ENCODE assay signal across 10 cellular contexts in the genomic region with DNA sequence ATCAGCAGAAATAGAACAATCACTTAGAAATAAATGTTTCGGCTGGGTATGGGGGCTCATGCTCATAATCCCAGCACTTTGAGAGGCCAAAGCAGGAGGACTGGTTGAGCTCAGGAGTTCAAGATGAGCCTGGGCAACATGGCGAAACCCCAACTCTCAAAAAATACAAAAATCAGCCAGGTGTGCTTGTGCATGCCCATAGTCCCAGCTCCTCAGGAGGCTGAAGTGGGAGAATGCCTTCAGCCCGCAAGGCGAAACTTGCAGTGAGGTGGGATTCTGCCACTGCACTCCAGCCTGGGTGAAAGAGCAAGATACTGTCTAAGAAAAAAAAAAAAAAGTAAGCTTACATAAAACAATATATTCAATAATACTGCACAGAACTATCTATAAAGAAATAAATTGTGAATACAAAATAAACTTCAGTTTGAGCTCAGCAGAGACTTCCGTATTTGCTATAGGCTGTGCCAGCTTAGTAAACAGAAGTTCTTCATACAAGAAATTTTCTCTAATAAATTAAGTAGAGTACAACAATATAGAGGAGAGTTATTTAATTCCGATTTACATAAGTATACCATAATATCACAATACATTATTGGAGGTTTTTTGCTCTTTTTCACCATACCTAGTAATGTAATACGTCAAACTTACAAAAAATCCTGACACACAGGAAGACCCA. TPM values are rescaled to one million over a fixed set of nuclear protein-coding genes. Genes with fewer than 3 reads are reported as not detected.
A peak's percentile ranks its signal among the peaks of the same experiment; 100 is the strongest.
DNase-seq lines count a peak whose midpoint lies in the region; ATAC-seq, FAIRE-seq and TF ChIP-seq lines count a peak whose summit lies in the region.
"Had no signal": no experiment of that assay in that cellular context is flagged by ENCODE, and none has a peak within 500 bp of the region (broad histone marks: within the 10 kb centered on the region; RNA-seq: fewer than 3 reads in every experiment).

No MANE protein-coding gene starts in this region.

- peak; percentile 10 for ATAC-seq in GM19351 (IDR thresholded peaks at IDR 0.05; ENCODE audit: unreplicated experiment)
- no peak for ATAC-seq in foreskin keratinocyte

- H3K36me3 ChIP-seq in A673 (ENCODE audit: insufficient read depth, low read length, poor library complexity, severe bottlenecking) (peaks cover 13% of the 10 kb centered on the region), SU-DHL-6 (ENCODE audit: low read length) (peaks cover 5% of the 10 kb centered on the region; the same call in 1 of the 2 replicates), kidney (ENCODE audit: control insufficient read depth in 1 of 2, insufficient read depth in 2 of 2, low read length in 2 of 2) (no peaks in the 10 kb centered on the region)

- H3K9me3 ChIP-seq in A673 (ENCODE audit: low read depth, low read length, poor library complexity, severe bottlenecking) (peaks cover 10% of the 10 kb centered on the region), SU-DHL-6 (ENCODE audit: insufficient read depth, low read length) (no peaks in the 10 kb centered on the region), kidney (ENCODE audit: control insufficient read depth in 1 of 2, low read length in 2 of 2) (no peaks in the 10 kb centered on the region)

- H3K4me3 ChIP-seq in A673 (ENCODE audit: low read depth, low read length, poor library complexity, severe bottlenecking) (peak overlapping the region; percentile 42), SU-DHL-6 (ENCODE audit: insufficient read depth, low read length, poor library complexity, severe bottlenecking) (no peak overlapping the region), kidney (ENCODE audit: low read length in 2 of 2) (peak overlapping the region in 1 of 2 donors; percentile 0)

- TSS peak; percentile 79 for BruUV-seq in A673 (replicated peaks; lab: Mats Ljungman, UMichigan)

- TF ChIP-seq CTCF in A673 (conservative IDR thresholded peaks at IDR 0.05; ENCODE audit: low read depth, low read length) (no peak), SU-DHL-6 (IDR thresholded peaks at IDR 0.05; ENCODE audit: insufficient read depth, low read length, poor library complexity, severe bottlenecking) (no peak), kidney (IDR thresholded peaks at IDR 0.05; ENCODE audit: borderline replicate concordance, extremely low read depth, insufficient read depth) (no peak), foreskin keratinocyte (conservative IDR thresholded peaks at IDR 0.05) (no peak)

- CTCF ChIA-PET in A673 (lab: Charles Lee) = interaction anchor here (0.6 to 1.2 kb wide), 3 partner anchors 18 to 611 kb away, joined by 3 to 5 read pairs (median 3); no protein-coding TSS in a partner anchor

- H3K27me3 ChIP-seq in A673 (replicated peaks; ENCODE audit: insufficient read depth, low read depth, low read length, poor library complexity) (no peaks in the 10 kb centered on the region), SU-DHL-6 (ENCODE audit: low read length) (no peaks in the 10 kb centered on the region), foreskin keratinocyte (no peaks in the 10 kb centered on the region)

- H3K27ac ChIP-seq in A673 (ENCODE audit: low read depth, low read length, poor library complexity, severe bottlenecking) (peak overlapping the region; percentile 92), SU-DHL-6 (ENCODE audit: low read depth, low read length) (no peak overlapping the region), kidney (ENCODE audit: low read depth in 2 of 2, low read length in 2 of 2) (no peak overlapping the region), foreskin keratinocyte (no peak overlapping the region)

- H3K9ac ChIP-seq in SU-DHL-6 (ENCODE audit: low read length) (no peak overlapping the region), kidney (ENCODE audit: low read length in 2 of 2) (no peak overlapping the region)

- peak; percentile 26 for DNase-seq in A673 (ENCODE audit: low spot score)
- peak; percentile 43 for DNase-seq in kidney
- DNase-seq in AG08395 (ENCODE audit: low spot score) = no peak
- no peak for DNase-seq in foreskin keratinocyte
- DNase-seq in DMS153 treated with DMSO at 0.1 percent for 48 hours (lab: John Stamatoyannopoulos, UW; ENCODE audit: unreplicated experiment) = no peak
- no peak for DNase-seq in NCI-H226
- DNase-seq: Calu3, T-helper 9 cell had no signal

- H3K4me2 ChIP-seq in SU-DHL-6 (ENCODE audit: low read depth, low read length, poor library complexity, severe bottlenecking) = peak overlapping the region; percentile 26

- FAIRE-seq in kidney (lab: Jason Lieb, UNC) = no peak

- H3F3A ChIP-seq in SU-DHL-6 (ENCODE audit: insufficient read depth) = 0 out of 2 replicates have a peak, but pooled peaks cover 3% of the 10 kb centered on the region

- H3K4me1 ChIP-seq in A673 (ENCODE audit: insufficient read depth, low read length, poor library complexity, severe bottlenecking) = peaks cover 35% of the 10 kb centered on the region
- no peaks in the 10 kb centered on the region for H3K4me1 ChIP-seq in kidney (ENCODE audit: control insufficient read depth in 1 of 2, insufficient read depth in 1 of 2, low read depth in 1 of 2, low read length in 2 of 2)
- H3K4me1 ChIP-seq in foreskin keratinocyte = peaks cover 34% of the 10 kb centered on the region

- H2AFZ ChIP-seq in SU-DHL-6 (ENCODE audit: low read depth, low read length, severe bottlenecking) = no peak overlapping the region

- no peaks in the 10 kb centered on the region for H3K79me2 ChIP-seq in SU-DHL-6 (ENCODE audit: insufficient read depth, low read length)

- intact Hi-C loops in A673 (cut with micrococcal nuclease; ENCODE audit: unreplicated experiment) = loop anchor here (5.0 kb wide), 1 partner anchor 55 kb away; no protein-coding TSS in a partner anchor
- intact Hi-C loops in kidney (cut with DNase I) = no loop called here

- no peaks in the 10 kb centered on the region for H4K20me1 ChIP-seq in SU-DHL-6 (ENCODE audit: low read depth, low read length)

- POLR2A ChIA-PET in A673 (lab: Charles Lee; ENCODE audit: low non-redundant PET) = no interaction called here

- no peaks in the 10 kb centered on the region for H3K9me2 ChIP-seq in SU-DHL-6 (replicated peaks; ENCODE audit: insufficient read depth, low read length)

RNA-seq across cellular contexts. Expression of gene SRBD1, which starts 43.6 kb away (rescaled TPM):
- 16.7 and 21.9 TPM in 2 replicates for total RNA-seq in A673 (2021)
- total RNA-seq in kidney = 19.5 TPM
- polyA plus RNA-seq in kidney (ENCODE audit: insufficient read depth, low read depth, low replicate concordance) = 5.4 TPM
- 16.8 and 20.0 TPM in 2 replicates for total RNA-seq in foreskin keratinocyte
- polyA plus RNA-seq in foreskin keratinocyte = 6.9 and 8.0 TPM in 2 replicates

Comparison
In these comparisons a context has a peak if more than half of its experiments do, and no peak if none do; other contexts are left out.
1. DNase-seq: peak in A673 (single experiment) and kidney (single experiment); none in AG08395 (single experiment), foreskin keratinocyte (0 of 2), DMS153 treated with DMSO at 0.1 percent for 48 hours (single experiment) and NCI-H226 (single experiment).